Comparison of ENCODE assay signal across 21 cellular contexts in the genomic region with DNA sequence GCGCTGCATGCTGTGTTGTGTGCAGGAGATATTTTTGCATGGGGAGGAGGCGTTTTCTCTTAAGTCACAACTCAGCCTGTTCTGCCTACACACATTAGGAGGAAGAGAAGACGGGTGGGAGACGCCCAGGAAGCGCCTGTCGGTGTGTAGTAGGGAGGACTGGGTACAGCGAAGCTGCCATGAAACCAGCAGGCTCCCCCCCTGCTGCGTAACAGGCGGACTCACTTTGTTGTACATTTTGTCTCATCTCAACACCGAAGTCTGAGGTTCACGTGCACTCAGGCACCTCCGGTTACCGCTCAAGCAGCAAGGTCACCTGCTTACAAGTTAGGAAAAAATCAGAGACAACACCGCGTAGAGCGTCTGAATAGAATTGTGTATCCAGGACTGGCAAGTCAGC.
DNase-seq lines count a peak whose midpoint lies in the region; ATAC-seq lines count a peak whose summit lies in the region.
"Had no signal": no experiment of that assay in that cellular context is flagged by ENCODE, and none has a peak within 500 bp of the region (broad histone marks: within the 10 kb centered on the region; RNA-seq: fewer than 3 reads in every experiment).

No MANE protein-coding gene starts in this region.

- DNase-seq in NCI-H146 (lab: John Stamatoyannopoulos, UW) (peak; percentile 15), NCI-H146 treated with DMSO at 0.1 percent for 48 hours (lab: John Stamatoyannopoulos, UW; ENCODE audit: unreplicated experiment) (no peak), caudate nucleus (lab: John Stamatoyannopoulos, UW) (peak in 49 of 61 donors; percentile 4 to 84 (median 40)), iPS-NIHi7 (ENCODE audit: extremely low spot score) (peak; percentile 30), posterior cingulate gyrus (peak in 8 of 10 donors; percentile 39 to 94 (median 68)), NCI-H748 (lab: John Stamatoyannopoulos, UW; ENCODE audit: unreplicated experiment) (no peak), NCI-H510A treated with DMSO at 0.1 percent for 48 hours (lab: John Stamatoyannopoulos, UW) (no peak)
- DNase-seq: activated CD4-positive, alpha-beta T cell treated with anti-CD3 and anti-CD28 coated beads for 48 hours; CD8-positive, alpha-beta memory T cell; effector memory CD8-positive, alpha-beta T cell; esophagus squamous epithelium; left ventricle myocardium inferior; NCI-H1105; NCI-H526 treated with DMSO at 0.1 percent for 48 hours; stimulated activated CD4-positive, alpha-beta T cell treated with anti-CD3 and anti-CD28 coated beads, Interleukin-4, amount 100 ng/mL, for 4 hours; trophoblast cell had no signal

- ATAC-seq in HG03135 (IDR thresholded peaks at IDR 0.05; ENCODE audit: unreplicated experiment) = no peak
- ATAC-seq: activated naive CD4-positive, alpha-beta T cell treated with anti-CD3 and anti-CD28 coated beads, Interleukin-2, amount 50 U/mL, for 72 hours; effector memory CD8-positive, alpha-beta T cell; gastroesophageal sphincter; HepG2 had no signal

- no peak overlapping the region for H3K27ac ChIP-seq in caudate nucleus (ENCODE audit: low read depth, low read length)
- H3K27ac ChIP-seq: 22Rv1, esophagus squamous epithelium, gastroesophageal sphincter, left ventricle myocardium inferior had no signal

- intact Hi-C loops in posterior cingulate gyrus (cut with DNase I) = no loop called here

Comparison
In these comparisons a context has a peak if more than half of its experiments do, and no peak if none do; other contexts are left out.
1. DNase-seq: peak in NCI-H146 (single experiment), caudate nucleus (49 of 61), iPS-NIHi7 (single experiment) and posterior cingulate gyrus (8 of 10); none in NCI-H146 treated with DMSO at 0.1 percent for 48 hours (single experiment), NCI-H748 (single experiment) and NCI-H510A treated with DMSO at 0.1 percent for 48 hours (single experiment).